8 cellular contexts compared by ENCODE assay signal in the genomic region with DNA sequence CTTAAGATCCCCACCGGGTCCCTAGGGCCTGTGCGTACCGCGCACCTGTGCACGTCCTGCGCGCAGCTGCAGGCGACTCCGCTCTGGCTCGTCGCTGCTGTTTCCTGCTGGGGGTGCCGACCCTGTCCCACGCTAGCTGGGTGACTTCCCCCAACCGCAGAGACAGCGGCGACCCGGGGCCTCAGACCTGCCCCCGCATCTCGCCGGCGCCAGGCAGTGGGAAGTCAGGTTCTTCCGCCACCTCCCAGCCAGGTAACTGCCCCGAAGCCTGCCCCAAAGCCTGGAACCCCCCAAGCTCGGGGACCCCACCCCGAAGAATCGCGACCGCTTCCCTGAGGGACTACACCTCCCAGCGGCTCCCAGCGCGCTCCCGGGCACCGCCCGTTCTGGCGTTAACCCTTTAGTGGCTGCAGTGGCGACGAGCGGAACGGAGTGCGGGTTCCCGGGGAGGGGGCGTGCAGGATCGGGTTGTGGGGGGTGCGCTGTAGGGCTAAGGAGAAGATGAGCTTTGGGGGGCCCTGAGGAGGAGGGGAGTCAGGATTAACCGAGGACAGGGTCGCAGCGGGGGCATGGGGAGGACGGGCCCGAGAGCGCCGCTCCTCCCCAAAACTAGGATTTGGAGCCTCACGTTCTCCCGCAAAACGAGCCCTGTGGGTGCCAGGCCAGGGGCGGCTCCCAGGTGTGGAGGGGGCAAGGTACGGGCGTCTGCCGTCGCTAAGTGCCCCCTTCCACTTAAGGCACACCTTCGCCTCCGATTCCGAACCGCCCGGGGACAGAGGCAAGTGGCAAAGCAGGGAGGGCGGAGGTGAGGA. TPM values are rescaled to one million over a fixed set of nuclear protein-coding genes. Genes with fewer than 3 reads are reported as not detected.
DNase-seq lines count a peak whose midpoint lies in the region; ATAC-seq and TF ChIP-seq lines count a peak whose summit lies in the region.

No MANE protein-coding gene starts in this region.

- peaks cover 25% of the 10 kb centered on the region for H3K36me3 Mint-ChIP-seq in activated CD8-positive, alpha-beta T cell treated with anti-CD3 and anti-CD28 coated beads for 36 hours (ENCODE audit: low read depth)

- H3K9ac ChIP-seq in endocrine pancreas (ENCODE audit: control insufficient read depth, insufficient read depth, low read length): peak overlapping the region; percentile 84

- H3K4me3 ChIP-seq in LNCaP clone FGC (ENCODE audit: low read depth, low read length) (peak overlapping the region; percentile 82), endocrine pancreas (ENCODE audit: control insufficient read depth, insufficient read depth, low read length) (peak overlapping the region; percentile 64), mucosa of descending colon (peak overlapping the region; percentile 80)

- peak; percentile 61 for ATAC-seq in activated CD8-positive, alpha-beta T cell treated with anti-CD3 and anti-CD28 coated beads for 36 hours
- ATAC-seq in mucosa of descending colon: peak; percentile 82
- peak; percentile 69 for ATAC-seq in stimulated activated naive CD8-positive, alpha-beta T cell treated with anti-CD3 and anti-CD28 coated beads, Interleukin-15, amount 100 ng/mL, for 72 hours

- H3K4me1 ChIP-seq in endocrine pancreas (ENCODE audit: control insufficient read depth, insufficient read depth, low read length): no peaks in the 10 kb centered on the region
- H3K4me1 ChIP-seq in mucosa of descending colon (ENCODE audit: low read depth): peaks cover 7% of the 10 kb centered on the region

- POLR2A ChIA-PET in activated CD8-positive, alpha-beta T cell treated with anti-CD3 and anti-CD28 coated beads for 36 hours (lab: Charles Lee): interaction anchor here (2.3 to 11.3 kb wide), 2 partner anchors 12 to 21 kb away, joined by 7 to 81 read pairs; a partner anchor contains a TSS

- H3K27ac Mint-ChIP-seq in activated CD8-positive, alpha-beta T cell treated with anti-CD3 and anti-CD28 coated beads for 36 hours: peak overlapping the region; percentile 62
- H3K27ac Mint-ChIP-seq in stimulated activated naive CD8-positive, alpha-beta T cell treated with anti-CD3 and anti-CD28 coated beads, Interleukin-15, amount 100 ng/mL, for 72 hours: peak overlapping the region in 1 of 2 donors; percentile 65

- DNase-seq in NCI-H748 (lab: John Stamatoyannopoulos, UW; ENCODE audit: unreplicated experiment): peak; percentile 46
- DNase-seq in NCI-H748 treated with DMSO at 0.1 percent for 48 hours (lab: John Stamatoyannopoulos, UW): no peak
- DNase-seq in LNCaP clone FGC (ENCODE audit: low read depth): no peak
- peak; percentile 76 for DNase-seq in activated CD8-positive, alpha-beta T cell treated with anti-CD3 and anti-CD28 coated beads for 36 hours
- peak; percentile 83 to 88 (median 83) for DNase-seq in mucosa of descending colon
- DNase-seq in stimulated activated naive CD8-positive, alpha-beta T cell treated with anti-CD3 and anti-CD28 coated beads, Interleukin-15, amount 100 ng/mL, for 72 hours: peak; percentile 53 to 68
- no peak for DNase-seq in DMS153 treated with DMSO at 0.1 percent for 48 hours (lab: John Stamatoyannopoulos, UW; ENCODE audit: unreplicated experiment)

- no peak for TF ChIP-seq CTCF in LNCaP clone FGC (IDR thresholded peaks at IDR 0.05; ENCODE audit: control insufficient read depth, extremely low read depth, insufficient read depth)
- TF ChIP-seq CTCF in activated CD8-positive, alpha-beta T cell treated with anti-CD3 and anti-CD28 coated beads for 36 hours (IDR thresholded peaks at IDR 0.05): no peak
- TF ChIP-seq CTCF in mucosa of descending colon (IDR thresholded peaks at IDR 0.05): no peak

- peaks cover 28% of the 10 kb centered on the region for H3K4me1 Mint-ChIP-seq in activated CD8-positive, alpha-beta T cell treated with anti-CD3 and anti-CD28 coated beads for 36 hours (ENCODE audit: low read depth)
- peaks cover 44% of the 10 kb centered on the region for H3K4me1 Mint-ChIP-seq in stimulated activated naive CD8-positive, alpha-beta T cell treated with anti-CD3 and anti-CD28 coated beads, Interleukin-15, amount 100 ng/mL, for 72 hours

- H3K9me3 Mint-ChIP-seq in activated CD8-positive, alpha-beta T cell treated with anti-CD3 and anti-CD28 coated beads for 36 hours: peaks cover 18% of the 10 kb centered on the region
- H3K9me3 Mint-ChIP-seq in stimulated activated naive CD8-positive, alpha-beta T cell treated with anti-CD3 and anti-CD28 coated beads, Interleukin-15, amount 100 ng/mL, for 72 hours: peaks cover 14 to 26% of the 10 kb centered on the region in 2 donors

- no peaks in the 10 kb centered on the region for H3K27me3 ChIP-seq in endocrine pancreas (ENCODE audit: control insufficient read depth, insufficient read depth, low read length)

- peak overlapping the region; percentile 76 for H3K4me3 Mint-ChIP-seq in activated CD8-positive, alpha-beta T cell treated with anti-CD3 and anti-CD28 coated beads for 36 hours
- H3K4me3 Mint-ChIP-seq in stimulated activated naive CD8-positive, alpha-beta T cell treated with anti-CD3 and anti-CD28 coated beads, Interleukin-15, amount 100 ng/mL, for 72 hours: peak overlapping the region; percentile 82 to 95

- H3K36me3 ChIP-seq in endocrine pancreas (ENCODE audit: control insufficient read depth, insufficient read depth, low read length) (no peaks in the 10 kb centered on the region), mucosa of descending colon (ENCODE audit: low read depth) (no peaks in the 10 kb centered on the region)

- intact Hi-C loops in activated CD8-positive, alpha-beta T cell treated with anti-CD3 and anti-CD28 coated beads for 36 hours (cut with micrococcal nuclease): no loop called here
- intact Hi-C loops in mucosa of descending colon (cut with DNase I, micrococcal nuclease): no loop called here

- peaks cover 1% of the 10 kb centered on the region for H3K27me3 Mint-ChIP-seq in activated CD8-positive, alpha-beta T cell treated with anti-CD3 and anti-CD28 coated beads for 36 hours
- H3K27me3 Mint-ChIP-seq in stimulated activated naive CD8-positive, alpha-beta T cell treated with anti-CD3 and anti-CD28 coated beads, Interleukin-15, amount 100 ng/mL, for 72 hours: no peaks in the 10 kb centered on the region

- H3K9me3 ChIP-seq in endocrine pancreas (ENCODE audit: control insufficient read depth, low read length) (no peaks in the 10 kb centered on the region), mucosa of descending colon (no peaks in the 10 kb centered on the region)

- CTCF ChIA-PET in activated CD8-positive, alpha-beta T cell treated with anti-CD3 and anti-CD28 coated beads for 36 hours (lab: Charles Lee): interaction anchor here (1.0 kb wide), 1 partner anchor 20 kb away, joined by 4 read pairs; a partner anchor contains a TSS

RNA-seq across cellular contexts. Expression of a gene that starts 0.6 kb away (rescaled TPM):
- total RNA-seq in activated CD8-positive, alpha-beta T cell treated with anti-CD3 and anti-CD28 coated beads for 36 hours: 10 to 100 TPM; 11.6 to 11.7 TPM
- 10 to 100 TPM; 38.0 to 67.9 (median 41.4) TPM for total RNA-seq in mucosa of descending colon

RNA-seq across cellular contexts. Expression of a gene that starts 11.6 kb away (rescaled TPM):
- total RNA-seq in activated CD8-positive, alpha-beta T cell treated with anti-CD3 and anti-CD28 coated beads for 36 hours: 10 to 100 TPM; 67.1 to 72.3 TPM
- 10 to 100 TPM; 57.2 to 84.9 (median 72.3) TPM for total RNA-seq in mucosa of descending colon

RNA-seq across cellular contexts. Expression of a gene that starts 21.0 kb away (rescaled TPM):
- total RNA-seq in activated CD8-positive, alpha-beta T cell treated with anti-CD3 and anti-CD28 coated beads for 36 hours: 100 to 1,000 TPM; 170 to 181 TPM
- total RNA-seq in mucosa of descending colon: 100 to 1,000 TPM; 192 to 239 (median 217) TPM

Comparison
In these comparisons a context has a peak if more than half of its experiments do, and no peak if none do; other contexts are left out.
1. DNase-seq: peak in NCI-H748 (single experiment), activated CD8-positive, alpha-beta T cell treated with anti-CD3 and anti-CD28 coated beads for 36 hours (single experiment), mucosa of descending colon (3 of 3) and stimulated activated naive CD8-positive, alpha-beta T cell treated with anti-CD3 and anti-CD28 coated beads, Interleukin-15, amount 100 ng/mL, for 72 hours (2 of 2); none in NCI-H748 treated with DMSO at 0.1 percent for 48 hours (single experiment), LNCaP clone FGC (single experiment) and DMS153 treated with DMSO at 0.1 percent for 48 hours (single experiment).
2. Peak in every context shown above with its lines, with median percentiles within 50 percentile points of each other: H3K4me3 ChIP-seq and ATAC-seq.